In genomic region chr13:25934127-25934526, GRCh38 we compare ENCODE assay signal across 25 cellular contexts.
"Had no signal": no experiment of that assay in that cellular context is flagged by ENCODE, and none has a peak within 500 bp of the region (broad histone marks: within the 10 kb centered on the region; RNA-seq: fewer than 3 reads in every experiment).

No MANE protein-coding gene starts in this region.

- H3K9me3 Mint-ChIP-seq: dendritic cell treated with granulocyte-macrophage colony-stimulating factor and Interleukin-4, amounts not matched to agents 40 ng/mL and 50 ng/mL, for 4 days had no signal

- H3K9me3 ChIP-seq: colonic mucosa, esophagus muscularis mucosa, esophagus squamous epithelium, gastrocnemius medialis, gastroesophageal sphincter, heart left ventricle, heart right ventricle had no signal

- H3K4me3 ChIP-seq: colonic mucosa, coronary artery, dorsolateral prefrontal cortex, esophagus muscularis mucosa, esophagus squamous epithelium, gastrocnemius medialis, gastroesophageal sphincter, heart left ventricle, heart right ventricle, hepatocyte had no signal

- H3K4me1 ChIP-seq: colonic mucosa, esophagus muscularis mucosa, esophagus squamous epithelium, foreskin keratinocyte, gastrocnemius medialis, gastroesophageal sphincter, heart left ventricle, heart right ventricle had no signal

- H3K27me3 Mint-ChIP-seq: dendritic cell treated with granulocyte-macrophage colony-stimulating factor and Interleukin-4, amounts not matched to agents 40 ng/mL and 50 ng/mL, for 4 days had no signal

- H3K27me3 ChIP-seq: colonic mucosa, esophagus muscularis mucosa, foreskin keratinocyte, gastrocnemius medialis, hepatocyte had no signal

- H3K27ac ChIP-seq: colonic mucosa, coronary artery, dorsolateral prefrontal cortex, epithelial cell of prostate, esophagus muscularis mucosa, esophagus squamous epithelium, foreskin keratinocyte, gastrocnemius medialis, gastroesophageal sphincter, heart left ventricle, heart right ventricle, hepatocyte had no signal

- H3K4me3 Mint-ChIP-seq: dendritic cell treated with granulocyte-macrophage colony-stimulating factor and Interleukin-4, amounts not matched to agents 40 ng/mL and 50 ng/mL, for 4 days; effector memory CD8-positive, alpha-beta T cell; endodermal cell had no signal

- H3K27ac Mint-ChIP-seq: dendritic cell treated with granulocyte-macrophage colony-stimulating factor and Interleukin-4, amounts not matched to agents 40 ng/mL and 50 ng/mL, for 4 days; effector memory CD8-positive, alpha-beta T cell; endodermal cell had no signal

- H3K79me2 ChIP-seq: hepatocyte had no signal

- H3K36me3 ChIP-seq: colonic mucosa, esophagus muscularis mucosa, esophagus squamous epithelium, gastrocnemius medialis, gastroesophageal sphincter, heart left ventricle, heart right ventricle had no signal

- H3K4me2 ChIP-seq: hepatocyte had no signal

- ATAC-seq: effector memory CD8-positive, alpha-beta T cell; esophagus mucosa; foreskin keratinocyte; gastrocnemius medialis; gastroesophageal sphincter; heart right ventricle had no signal

- H2AFZ ChIP-seq: hepatocyte had no signal

- DNase-seq: colonic mucosa; cortex of kidney; dermis blood vessel endothelial cell; dorsolateral prefrontal cortex; effector CD4-positive, alpha-beta T cell; effector CD8-positive, alpha-beta T cell; effector memory CD4-positive, alpha-beta T cell; effector memory CD8-positive, alpha-beta T cell; endodermal cell; erythroblast; esophagus squamous epithelium; foreskin fibroblast; foreskin keratinocyte; foreskin melanocyte; gastrocnemius medialis; glutamatergic neuron; heart left ventricle; heart right ventricle had no signal
